ENCODE assay signal across 16 cellular contexts in genomic region chr22:20248461-20248959, GRCh38. TPM values are rescaled to one million over a fixed set of nuclear protein-coding genes. Genes with fewer than 3 reads are reported as not detected.
"Had no signal": no experiment of that assay in that cellular context is flagged by ENCODE, and none has a peak within 500 bp of the region (broad histone marks: within the 10 kb centered on the region; RNA-seq: fewer than 3 reads in every experiment).

No MANE protein-coding gene starts in this region.

- H3K79me2 ChIP-seq: hepatocyte had no signal

- ATAC-seq: activated T-helper 17 cell treated with anti-CD3 and anti-CD28 coated beads, Interleukin-2, amount 50 U/mL, for 72 hours; natural killer cell treated with Interleukin-12 subunit alpha and Interleukin-12 subunit beta and Interleukin-15 and Interleukin-18, amount 100 ng/mL, for 72 hours; stimulated activated naive B cell treated with anti-CD40 and anti-IgM and Interleukin-4, amounts not matched to agents 10 μg/mL and 1 μg/mL and 100 μg/mL, for 72 hours; upper lobe of right lung had no signal

- H3K4me3 ChIP-seq: hepatocyte, lung, upper lobe of right lung had no signal

- H3K4me2 ChIP-seq: hepatocyte had no signal

- H2AFZ ChIP-seq: hepatocyte had no signal

- DNase-seq: activated B cell treated with CpG ODN at 0.5 μM for 24 hours; activated CD4-positive, alpha-beta memory T cell treated with anti-CD3 and anti-CD28 coated beads for 36 hours; activated CD4-positive, alpha-beta T cell treated with anti-CD3 and anti-CD28 coated beads for 4 hours; activated naive CD4-positive, alpha-beta T cell; activated naive CD8-positive, alpha-beta T cell treated with anti-CD3 and anti-CD28 coated beads for 36 hours; amniotic stem cell; endodermal cell; foreskin fibroblast; retina; stimulated activated naive B cell treated with anti-CD40 and anti-IgM and Interleukin-4, amounts not matched to agents 10 μg/mL and 1 μg/mL and 100 μg/mL, for 72 hours; upper lobe of right lung had no signal

- H3K9me3 ChIP-seq: upper lobe of right lung had no signal

- H3K36me3 ChIP-seq: upper lobe of right lung had no signal

- H3K27me3 ChIP-seq: hepatocyte, upper lobe of right lung had no signal

- H3K27ac ChIP-seq: epithelial cell of prostate, hepatocyte, upper lobe of right lung had no signal

RNA-seq across cellular contexts. Expression of gene RTN4R, which starts 19.6 kb away (rescaled TPM):
- total RNA-seq: activated B cell treated with CpG ODN at 0.5 μM for 24 hours had no signal
